In the genomic region with DNA sequence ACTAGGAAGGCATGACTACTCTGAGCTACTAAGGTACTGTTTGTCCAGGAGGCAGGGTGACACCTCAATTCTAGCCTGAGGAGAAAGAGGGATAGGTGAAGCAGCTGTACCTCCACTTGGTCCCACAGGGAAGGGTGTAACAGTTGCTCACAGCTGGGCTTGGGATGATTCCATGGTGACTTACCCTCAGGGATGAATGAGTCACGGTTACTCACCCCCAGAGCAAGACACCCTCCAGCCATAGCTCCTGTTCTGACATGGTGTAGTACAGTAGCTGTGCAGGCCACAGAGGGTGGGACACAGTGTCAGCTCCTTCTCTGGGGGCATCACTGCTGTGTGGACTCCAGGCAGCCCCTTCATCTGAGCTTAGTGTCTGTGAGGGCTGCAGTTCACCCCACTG, we compare ENCODE assay signal across 17 cellular contexts.
A peak's percentile ranks its signal among the peaks of the same experiment; 100 is the strongest.
DNase-seq lines count a peak whose midpoint lies in the region; ATAC-seq, FAIRE-seq and TF ChIP-seq lines count a peak whose summit lies in the region.
"Had no signal": no experiment of that assay in that cellular context is flagged by ENCODE, and none has a peak within 500 bp of the region (broad histone marks: within the 10 kb centered on the region; RNA-seq: fewer than 3 reads in every experiment).

No MANE protein-coding gene starts in this region.

- dilution Hi-C loops in IMR-90 (cut with HindIII; ENCODE audit: low sequenced_read_pairs, unreplicated experiment) = no loop called here

- H2BK120ac ChIP-seq in IMR-90 (ENCODE audit: low read depth, low read length) = no peak overlapping the region

- H3K14ac ChIP-seq in IMR-90 (replicated peaks; ENCODE audit: low read depth, low read length) = no peak overlapping the region

- no peak overlapping the region for H2AK5ac ChIP-seq in IMR-90 (ENCODE audit: low read depth, low read length)

- H4K5ac ChIP-seq in IMR-90 (ENCODE audit: low read depth, low read length) = no peak overlapping the region

- H3K9me3 ChIP-seq in IMR-90 (ENCODE audit: control insufficient read depth, insufficient read depth, low read length) = peaks cover 19% of the 10 kb centered on the region; the same call in 1 of the 2 replicates
- H3K9me3 ChIP-seq: sigmoid colon had no signal

- H3K4me3 ChIP-seq in IMR-90 (ENCODE audit: insufficient read depth, low read depth, low read length) (no peak overlapping the region), bronchial epithelial cell (ENCODE audit: low read depth, low read length) (no peak overlapping the region)
- H3K4me3 ChIP-seq: coronary artery, PC-9, sigmoid colon had no signal

- peak overlapping the region; percentile 8 for H2AFZ ChIP-seq in IMR-90 (replicated peaks; ENCODE audit: low read length, poor library complexity)
- H2AFZ ChIP-seq: PC-9 had no signal

- no peak overlapping the region for H2AK9ac ChIP-seq in IMR-90 (replicated peaks; ENCODE audit: low read depth, low read length, poor library complexity)

- no peak overlapping the region for H3K56ac ChIP-seq in IMR-90 (ENCODE audit: extremely low read depth, insufficient read depth, low read length)

- no peak overlapping the region for H2BK20ac ChIP-seq in IMR-90 (ENCODE audit: low read depth, low read length)

- no peaks in the 10 kb centered on the region for H3K4me1 ChIP-seq in IMR-90 (ENCODE audit: control insufficient read depth, insufficient read depth, low read length)
- H3K4me1 ChIP-seq: sigmoid colon had no signal

- H3K23ac ChIP-seq in IMR-90 (ENCODE audit: low read depth, low read length) = no peak overlapping the region

- no peak for ATAC-seq in IMR-90 (ENCODE audit: low read depth)
- ATAC-seq in GM18517 (IDR thresholded peaks at IDR 0.05; ENCODE audit: unreplicated experiment) = no peak
- ATAC-seq: WTC11 had no signal

- no peak for TF ChIP-seq RAD21 in IMR-90 (IDR thresholded peaks at IDR 0.05; ENCODE audit: low read length)

- no peak overlapping the region for H4K91ac ChIP-seq in IMR-90 (ENCODE audit: insufficient read depth, low read depth, low read length)

- TF ChIP-seq POLR2A in IMR-90 (IDR thresholded peaks at IDR 0.05; ENCODE audit: low read depth, low read length) = no peak

- H3K9ac ChIP-seq in IMR-90 (ENCODE audit: low read depth, low read length) = no peak overlapping the region

- no peak overlapping the region for H3K18ac ChIP-seq in IMR-90 (ENCODE audit: low read depth, low read length)

- in situ Hi-C loops in Caki2 (cut with HindIII; ENCODE audit: low pct_unique_long_range_greater_than_20kb, low sequenced_read_pairs) = no loop called here
- in situ Hi-C loops in IMR-90 (cut with MboI; ENCODE audit: low sequenced_read_pairs) = no loop called here

- TF ChIP-seq CTCF in IMR-90 (conservative IDR thresholded peaks at IDR 0.05; ENCODE audit: low read depth, low read length) (no peak), bronchial epithelial cell (IDR thresholded peaks at IDR 0.05; ENCODE audit: insufficient read depth, low read length, severe bottlenecking) (no peak)

- no peaks in the 10 kb centered on the region for H3K79me1 ChIP-seq in IMR-90 (ENCODE audit: low read depth in 1 of 2, low read length in 2 of 2)

- intact Hi-C loops in IMR-90 (cut with micrococcal nuclease) = no loop called here

- H2BK5ac ChIP-seq in IMR-90 (ENCODE audit: low read depth, low read length, poor library complexity, severe bottlenecking) = no peak overlapping the region

- DNase-seq in Caki2 (ENCODE audit: low read depth) = peak; percentile 1
- DNase-seq in IMR-90 = peak; percentile 19
- DNase-seq in bronchial epithelial cell (ENCODE audit: low read depth) = peak; percentile 93
- DNase-seq in renal cortical epithelial cell (ENCODE audit: low read depth) = peak; percentile 31
- no peak for DNase-seq in NCI-H146 (lab: John Stamatoyannopoulos, UW)
- DNase-seq in NCI-H1694 treated with DMSO at 0.1 percent for 48 hours (lab: John Stamatoyannopoulos, UW) = no peak
- no peak for DNase-seq in T-helper 9 cell
- DNase-seq: activated effector memory CD4-positive, alpha-beta T cell treated with Interleukin-2 at 50 U/mL for 16 hours; left cardiac atrium; NCI-H2081 treated with DMSO at 0.1 percent for 48 hours; NCI-H526 treated with DMSO at 0.1 percent for 48 hours; PC-9; sigmoid colon; stimulated activated CD4-positive, alpha-beta T cell treated with anti-CD3 and anti-CD28 coated beads, Interleukin-2, amount 100 ng/mL, for 48 hours had no signal

- no peaks in the 10 kb centered on the region for H3K27me3 ChIP-seq in IMR-90 (ENCODE audit: control insufficient read depth, insufficient read depth, low read length)
- H3K27me3 ChIP-seq in bronchial epithelial cell (ENCODE audit: control insufficient read depth, insufficient read depth, low read length) = no peaks in the 10 kb centered on the region
- H3K27me3 ChIP-seq: sigmoid colon had no signal

- no peaks in the 10 kb centered on the region for H3K36me3 ChIP-seq in IMR-90 (ENCODE audit: control insufficient read depth, insufficient read depth, low read length)
- no peaks in the 10 kb centered on the region for H3K36me3 ChIP-seq in bronchial epithelial cell (ENCODE audit: control insufficient read depth, insufficient read depth, low read length)
- H3K36me3 ChIP-seq: sigmoid colon had no signal

- FAIRE-seq in bronchial epithelial cell (lab: Jason Lieb, UNC) = peak; percentile 32

- no peaks in the 10 kb centered on the region for H3K9me1 ChIP-seq in IMR-90 (ENCODE audit: insufficient read depth, low read length)

- BruUV-seq in IMR-90 (replicated peaks; lab: Mats Ljungman, UMichigan) = no TSS peak

- no peak overlapping the region for H2BK15ac ChIP-seq in IMR-90 (ENCODE audit: low read depth, low read length)

- no peak overlapping the region for H4K8ac ChIP-seq in IMR-90 (ENCODE audit: low read depth in 2 of 2, low read length in 2 of 2)

- CTCF ChIA-PET in IMR-90 (lab: Yijun Ruan, JAX) = no interaction called here

- no peak overlapping the region for H3K4ac ChIP-seq in IMR-90 (ENCODE audit: low read depth, low read length)

- POLR2A ChIA-PET in IMR-90 (lab: Charles Lee; ENCODE audit: unreplicated experiment) = no interaction called here

- no peaks in the 10 kb centered on the region for H4K20me1 ChIP-seq in IMR-90 (ENCODE audit: insufficient read depth, low read length)

- no CpG with 5 or more reads among the region's 1 CpG for WGBS in IMR-90 (ENCODE audit: extremely low coverage in 2 of 2, insufficient read length in 1 of 2), 2 experiments

- H3K4me2 ChIP-seq in IMR-90 (ENCODE audit: low read depth, low read length) = no peak overlapping the region
- H3K4me2 ChIP-seq: PC-9 had no signal

- H3K27ac ChIP-seq in IMR-90 (ENCODE audit: insufficient read depth, low read length) = no peak overlapping the region
- H3K27ac ChIP-seq: coronary artery, PC-9, sigmoid colon had no signal

TF ChIP-seq in IMR-90, 13 proteins besides CTCF, POLR2A, EP300 and RAD21:
- TF ChIP-seq, protein P1, sequence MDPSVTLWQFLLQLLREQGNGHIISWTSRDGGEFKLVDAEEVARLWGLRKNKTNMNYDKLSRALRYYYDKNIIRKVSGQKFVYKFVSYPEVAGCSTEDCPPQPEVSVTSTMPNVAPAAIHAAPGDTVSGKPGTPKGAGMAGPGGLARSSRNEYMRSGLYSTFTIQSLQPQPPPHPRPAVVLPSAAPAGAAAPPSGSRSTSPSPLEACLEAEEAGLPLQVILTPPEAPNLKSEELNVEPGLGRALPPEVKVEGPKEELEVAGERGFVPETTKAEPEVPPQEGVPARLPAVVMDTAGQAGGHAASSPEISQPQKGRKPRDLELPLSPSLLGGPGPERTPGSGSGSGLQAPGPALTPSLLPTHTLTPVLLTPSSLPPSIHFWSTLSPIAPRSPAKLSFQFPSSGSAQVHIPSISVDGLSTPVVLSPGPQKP (IDR thresholded peaks at IDR 0.05; ENCODE audit: borderline replicate concordance, low read depth, low read length) = no peak
- no peak for TF ChIP-seq SMC3 (IDR thresholded peaks at IDR 0.05; ENCODE audit: low read depth, low read length)

Comparison
In these comparisons a context has a peak if more than half of its experiments do, and no peak if none do; other contexts are left out.
1. DNase-seq: peak in Caki2 (single experiment), IMR-90 (single experiment), bronchial epithelial cell (single experiment) and renal cortical epithelial cell (single experiment); none in NCI-H146 (single experiment), NCI-H1694 treated with DMSO at 0.1 percent for 48 hours (single experiment) and T-helper 9 cell (single experiment).